ENCODE assay signal across 24 cellular contexts in the genomic region with DNA sequence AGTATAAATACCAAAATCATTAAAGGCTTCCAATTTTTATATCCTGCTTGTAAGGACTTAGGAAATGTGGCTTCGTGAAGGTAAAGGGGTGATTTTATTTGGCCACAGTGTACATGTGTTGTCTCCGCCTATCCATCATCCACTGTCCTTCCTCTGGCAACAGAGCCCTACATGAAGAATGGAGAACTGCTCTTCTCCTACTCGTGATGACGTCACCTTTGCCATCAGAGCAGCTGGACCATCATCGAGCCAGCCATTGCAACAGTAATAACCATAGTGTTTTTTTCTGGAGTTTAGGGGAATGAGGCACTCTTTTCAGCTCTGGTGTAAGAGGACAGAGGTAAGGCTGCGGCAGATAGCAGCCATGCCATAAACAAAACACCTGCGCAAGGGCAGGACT.
"Had no signal": no experiment of that assay in that cellular context is flagged by ENCODE, and none has a peak within 500 bp of the region (broad histone marks: within the 10 kb centered on the region; RNA-seq: fewer than 3 reads in every experiment).

No MANE protein-coding gene starts in this region.

- H3K36me3 ChIP-seq: brain microvascular endothelial cell, heart left ventricle, pancreas, thoracic aorta, uterus had no signal

- ATAC-seq: effector memory CD8-positive, alpha-beta T cell; heart left ventricle; naive thymus-derived CD8-positive, alpha-beta T cell; pancreas; psoas muscle had no signal

- H3K27me3 ChIP-seq: brain microvascular endothelial cell, heart left ventricle, pancreas, spleen, uterus had no signal

- H3K27ac ChIP-seq: brain microvascular endothelial cell, coronary artery, pancreas, psoas muscle, spleen, thoracic aorta, uterus had no signal

- DNase-seq: activated CD4-positive, alpha-beta memory T cell treated with anti-CD3 and anti-CD28 coated beads for 36 hours; activated CD4-positive, alpha-beta T cell treated with anti-CD3 and anti-CD28 coated beads, Interleukin-2, amount 10 ng/mL, durations not matched to agents 24 days and 14 days; activated CD4-positive, CD25-positive, alpha-beta regulatory T cell treated with anti-CD3 and anti-CD28 coated beads, Interleukin-2, amount 50 U/mL, for 72 hours; activated CD8-positive, alpha-beta memory T cell treated with anti-CD3 and anti-CD28 coated beads, Interleukin-2, amount 50 U/mL, for 4 hours; activated effector memory CD4-positive, alpha-beta T cell treated with anti-CD3 and anti-CD28 coated beads, Interleukin-2, amount 50 U/mL, for 16 hours; activated naive CD4-positive, alpha-beta T cell treated with anti-CD3 and anti-CD28 coated beads for 36 hours; activated naive CD8-positive, alpha-beta T cell treated with anti-CD3 and anti-CD28 coated beads, Interleukin-2, amount 10 ng/mL, durations not matched to agents 7 days and 5 days; activated T-cell treated with anti-CD3 and anti-CD28 coated beads, Interleukin-2, amount 50 U/mL, for 1 hour; amniotic stem cell; brain microvascular endothelial cell; effector memory CD8-positive, alpha-beta T cell; foreskin fibroblast; heart left ventricle; hypothalamus; midbrain; naive thymus-derived CD8-positive, alpha-beta T cell; pancreas; psoas muscle; spleen; stimulated activated naive CD4-positive, alpha-beta T cell treated with Interleukin-2 at 50 U/mL for 16 hours; trophoblast cell; uterus had no signal

- H3K4me1 ChIP-seq: uterus had no signal

- H3K9me3 ChIP-seq: heart left ventricle, pancreas, psoas muscle, spleen, thoracic aorta, uterus had no signal

- H3K4me3 ChIP-seq: coronary artery, heart left ventricle, pancreas, psoas muscle, spleen, thoracic aorta, uterus had no signal
